Comparison of ENCODE assay signal across 14 cellular contexts in genomic region chr13:95783747-95784146, GRCh38.
DNase-seq lines count a peak whose midpoint lies in the region; ATAC-seq and TF ChIP-seq lines count a peak whose summit lies in the region.
"Had no signal": no experiment of that assay in that cellular context is flagged by ENCODE, and none has a peak within 500 bp of the region (broad histone marks: within the 10 kb centered on the region; RNA-seq: fewer than 3 reads in every experiment).

No MANE protein-coding gene starts in this region.

- no TSS peak for BruUV-seq in MCF 10A (replicated peaks; lab: Mats Ljungman, UMichigan)

- ATAC-seq in esophagus mucosa: no peak
- ATAC-seq: Panc1 had no signal

- H4K8ac ChIP-seq in mesenchymal stem cell (ENCODE audit: low read length): peak overlapping the region; percentile 53

- peaks cover 27% of the 10 kb centered on the region for H3K36me3 Mint-ChIP-seq in MCF 10A (ENCODE audit: insufficient read depth, unreplicated experiment)

- no peak overlapping the region for H3K4me3 ChIP-seq in breast epithelium
- H3K4me3 ChIP-seq in brain microvascular endothelial cell (ENCODE audit: low read depth, low read length): no peak overlapping the region
- no peak overlapping the region for H3K4me3 ChIP-seq in mesenchymal stem cell (ENCODE audit: insufficient read depth in 1 of 2, low read depth in 1 of 2, low read length in 2 of 2)

- H2AFZ ChIP-seq in mesenchymal stem cell (ENCODE audit: low read depth, low read length): no peak overlapping the region

- no peak overlapping the region for H2BK12ac ChIP-seq in mesenchymal stem cell (ENCODE audit: low read length in 2 of 2)

- H3K18ac ChIP-seq in mesenchymal stem cell (ENCODE audit: low read depth in 1 of 2, low read length in 2 of 2): peak overlapping the region; percentile 4 to 45

- WGBS in mesenchymal stem cell: 64% methylated on average over 4 of the region's 5 CpGs

- TF ChIP-seq POLR2A in breast epithelium (IDR thresholded peaks at IDR 0.05): no peak

- H3K4me1 Mint-ChIP-seq in MCF 10A (ENCODE audit: insufficient read depth, unreplicated experiment): peaks cover 20% of the 10 kb centered on the region
- H3K4me1 Mint-ChIP-seq: CD14-positive monocyte had no signal

- peaks cover 5% of the 10 kb centered on the region for H3K9me3 Mint-ChIP-seq in MCF 10A (ENCODE audit: unreplicated experiment)

- intact Hi-C loops in MCF 10A (cut with micrococcal nuclease): loop anchor here (1.0 to 2.0 kb wide), 2 partner anchors 106 to 159 kb away; partner anchors contain the start of gene DNAJC3
- intact Hi-C loops in breast epithelium (cut with DNase I; ENCODE audit: low total_unique reads): no loop called here

- H3K23ac ChIP-seq in mesenchymal stem cell (ENCODE audit: low read length in 2 of 2): no peak overlapping the region

- no peak overlapping the region for H3K4ac ChIP-seq in mesenchymal stem cell (ENCODE audit: low read depth in 1 of 2, low read length in 2 of 2)

- no peak overlapping the region for H3K27ac ChIP-seq in breast epithelium
- peak overlapping the region; percentile 37 for H3K27ac ChIP-seq in brain microvascular endothelial cell
- H3K27ac ChIP-seq in mesenchymal stem cell (ENCODE audit: low read length, poor library complexity, severe bottlenecking): peak overlapping the region; percentile 54

- in situ Hi-C loops in brain microvascular endothelial cell (cut with HindIII; ENCODE audit: low pct_ligation_motif_present, low sequenced_read_pairs): no loop called here

- no peak overlapping the region for H2AK5ac ChIP-seq in mesenchymal stem cell (ENCODE audit: low read length, severe bottlenecking)

- DNase-seq in MCF 10A (ENCODE audit: unreplicated experiment): peak; percentile 40
- no peak for DNase-seq in breast epithelium (ENCODE audit: low spot score in 2 of 2)
- DNase-seq in brain microvascular endothelial cell: no peak
- peak; percentile 17 for DNase-seq in mesenchymal stem cell
- no peak for DNase-seq in NCI-H1092 (lab: John Stamatoyannopoulos, UW)
- no peak for DNase-seq in LoVo (ENCODE audit: low spot score)
- no peak for DNase-seq in A172 (ENCODE audit: low spot score)
- DNase-seq: COR-L47, NCI-H1694, NCI-H774, SHP77 treated with DMSO at 0.1 percent for 48 hours had no signal

- H2BK15ac ChIP-seq in mesenchymal stem cell (ENCODE audit: low read depth, poor library complexity, severe bottlenecking): peak overlapping the region; percentile 71

- H2BK5ac ChIP-seq in mesenchymal stem cell (ENCODE audit: low read depth, low read length, poor library complexity, severe bottlenecking): no peak overlapping the region

- TF ChIP-seq CTCF in MCF 10A (IDR thresholded peaks at IDR 0.05; ENCODE audit: unreplicated experiment) (no peak), breast epithelium (IDR thresholded peaks at IDR 0.05) (no peak), brain microvascular endothelial cell (IDR thresholded peaks at IDR 0.05; ENCODE audit: low read depth, low read length, missing control alignments) (no peak)

- H3K27ac Mint-ChIP-seq in MCF 10A (ENCODE audit: low read depth, unreplicated experiment): peak overlapping the region; percentile 94

- peak overlapping the region; percentile 61 for H2BK120ac ChIP-seq in mesenchymal stem cell (ENCODE audit: low read depth, low read length)

- H3K4me2 ChIP-seq in mesenchymal stem cell (ENCODE audit: low read length, poor library complexity, severe bottlenecking): no peak overlapping the region

- H3K27me3 ChIP-seq in breast epithelium (no peaks in the 10 kb centered on the region), brain microvascular endothelial cell (replicated peaks) (no peaks in the 10 kb centered on the region), mesenchymal stem cell (ENCODE audit: control insufficient read depth in 1 of 2, insufficient read depth in 1 of 2, low read length in 2 of 2) (no peaks in the 10 kb centered on the region)

- CTCF ChIA-PET in MCF 10A (lab: Yijun Ruan, JAX): interaction anchor here (1.0 to 3.5 kb wide), 6 partner anchors 8 to 247 kb away, joined by 3 to 22 read pairs (median 5); no protein-coding TSS in a partner anchor

- peaks cover 21% of the 10 kb centered on the region for H3K79me1 ChIP-seq in mesenchymal stem cell (replicated peaks; ENCODE audit: low read length, poor library complexity, severe bottlenecking)

- H3K27me3 Mint-ChIP-seq in MCF 10A (ENCODE audit: insufficient read depth, unreplicated experiment): no peaks in the 10 kb centered on the region

- no peaks in the 10 kb centered on the region for H3K36me3 ChIP-seq in breast epithelium
- H3K36me3 ChIP-seq in brain microvascular endothelial cell (replicated peaks): no peaks in the 10 kb centered on the region
- H3K36me3 ChIP-seq in mesenchymal stem cell (ENCODE audit: control insufficient read depth in 1 of 2, insufficient read depth in 2 of 2, low read depth in 1 of 2, low read length in 2 of 2): peaks cover 6 to 35% of the 10 kb centered on the region in 2 experiments

- no peaks in the 10 kb centered on the region for H3K4me1 ChIP-seq in breast epithelium
- peaks cover 6% of the 10 kb centered on the region for H3K4me1 ChIP-seq in mesenchymal stem cell (ENCODE audit: control insufficient read depth, insufficient read depth, low read depth, low read length)

- no peak overlapping the region for H3K4me3 Mint-ChIP-seq in MCF 10A (ENCODE audit: unreplicated experiment)
- H3K4me3 Mint-ChIP-seq: CD14-positive monocyte had no signal

- POLR2A ChIA-PET in MCF 10A (lab: Yijun Ruan, JAX): interaction anchor here (0.9 to 4.7 kb wide), 14 partner anchors 11 to 179 kb away, joined by 3 to 37 read pairs (median 4); partner anchors contain the start of genes DNAJC3 and DZIP1

- no peak overlapping the region for H3K14ac ChIP-seq in mesenchymal stem cell (ENCODE audit: low read length in 2 of 2)

- H3K9me3 ChIP-seq in breast epithelium (no peaks in the 10 kb centered on the region), mesenchymal stem cell (ENCODE audit: control insufficient read depth, low read length) (no peaks in the 10 kb centered on the region)

- H3K9ac ChIP-seq in mesenchymal stem cell (ENCODE audit: low read length): peak overlapping the region; percentile 48

- no peak overlapping the region for H4K91ac ChIP-seq in mesenchymal stem cell (ENCODE audit: low read length)

Comparison
In these comparisons a context has a peak if more than half of its experiments do, and no peak if none do; other contexts are left out.
1. DNase-seq: peak in MCF 10A (single experiment) and mesenchymal stem cell (single experiment); none in breast epithelium (0 of 2), brain microvascular endothelial cell (single experiment), NCI-H1092 (single experiment), LoVo (single experiment) and A172 (single experiment).
2. H3K27ac ChIP-seq: peak in brain microvascular endothelial cell (single experiment) and mesenchymal stem cell (single experiment); none in breast epithelium (0 of 2).